ENCODE assay signal across 1 cellular context in the genomic region with DNA sequence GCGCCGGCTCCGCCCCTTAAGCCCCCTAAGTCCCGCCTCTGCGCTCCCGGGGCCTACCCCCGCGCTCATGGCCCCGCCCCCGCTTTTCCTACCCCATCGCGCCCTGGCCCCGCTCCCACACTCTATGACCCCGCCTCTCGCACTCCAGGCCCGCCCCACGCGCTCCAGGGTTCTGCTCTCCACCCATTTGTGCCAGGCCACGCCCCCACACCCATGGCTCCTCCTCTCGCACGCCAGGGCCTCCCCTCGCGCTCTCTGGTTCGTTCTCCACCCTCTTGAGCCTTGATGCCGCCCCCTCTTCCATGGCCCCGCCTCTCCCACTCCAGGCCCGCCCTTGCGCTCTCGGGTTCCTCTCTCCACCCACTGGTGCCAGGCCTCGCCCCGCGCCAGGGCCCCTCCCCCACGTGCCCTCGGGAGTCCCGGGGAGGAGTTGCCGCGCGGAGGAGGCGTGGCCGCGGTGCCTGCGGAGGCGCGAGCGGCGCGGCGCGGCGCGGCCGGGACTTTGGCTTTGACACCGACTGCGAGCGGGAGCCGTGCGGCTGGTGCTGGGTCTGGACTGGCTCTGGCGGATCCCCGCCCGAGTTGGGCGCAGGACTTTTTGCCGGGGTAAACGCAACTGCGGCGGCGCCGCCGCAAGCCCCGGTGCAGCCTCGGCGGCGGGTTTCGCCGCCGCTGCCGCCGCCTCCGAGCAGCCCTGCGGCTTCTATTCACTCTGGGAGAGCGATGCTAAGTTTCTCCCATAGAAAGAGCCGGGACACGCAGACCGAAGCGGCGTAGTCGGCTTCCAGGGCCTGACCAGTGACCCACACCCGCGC.
TF ChIP-seq lines count a peak whose summit lies in the region.

A gene (plus strand): TSS at position 499 of the 815 bp plus-strand sequence. CDS start 1,071 bp downstream, outside the sequence.

TF ChIP-seq in GM12878, 131 proteins besides CTCF, POLR2A, EP300 and RAD21 (continued from another document and continues in another):
- TF ChIP-seq, protein P1, sequence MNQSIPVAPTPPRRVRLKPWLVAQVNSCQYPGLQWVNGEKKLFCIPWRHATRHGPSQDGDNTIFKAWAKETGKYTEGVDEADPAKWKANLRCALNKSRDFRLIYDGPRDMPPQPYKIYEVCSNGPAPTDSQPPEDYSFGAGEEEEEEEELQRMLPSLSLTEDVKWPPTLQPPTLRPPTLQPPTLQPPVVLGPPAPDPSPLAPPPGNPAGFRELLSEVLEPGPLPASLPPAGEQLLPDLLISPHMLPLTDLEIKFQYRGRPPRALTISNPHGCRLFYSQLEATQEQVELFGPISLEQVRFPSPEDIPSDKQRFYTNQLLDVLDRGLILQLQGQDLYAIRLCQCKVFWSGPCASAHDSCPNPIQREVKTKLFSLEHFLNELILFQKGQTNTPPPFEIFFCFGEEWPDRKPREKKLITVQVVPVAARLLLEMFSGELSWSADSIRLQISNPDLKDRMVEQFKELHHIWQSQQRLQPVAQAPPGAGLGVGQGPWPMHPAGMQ (IDR thresholded peaks at IDR 0.05; ENCODE audit: borderline replicate concordance) = no peak
- TF ChIP-seq, protein P2, sequence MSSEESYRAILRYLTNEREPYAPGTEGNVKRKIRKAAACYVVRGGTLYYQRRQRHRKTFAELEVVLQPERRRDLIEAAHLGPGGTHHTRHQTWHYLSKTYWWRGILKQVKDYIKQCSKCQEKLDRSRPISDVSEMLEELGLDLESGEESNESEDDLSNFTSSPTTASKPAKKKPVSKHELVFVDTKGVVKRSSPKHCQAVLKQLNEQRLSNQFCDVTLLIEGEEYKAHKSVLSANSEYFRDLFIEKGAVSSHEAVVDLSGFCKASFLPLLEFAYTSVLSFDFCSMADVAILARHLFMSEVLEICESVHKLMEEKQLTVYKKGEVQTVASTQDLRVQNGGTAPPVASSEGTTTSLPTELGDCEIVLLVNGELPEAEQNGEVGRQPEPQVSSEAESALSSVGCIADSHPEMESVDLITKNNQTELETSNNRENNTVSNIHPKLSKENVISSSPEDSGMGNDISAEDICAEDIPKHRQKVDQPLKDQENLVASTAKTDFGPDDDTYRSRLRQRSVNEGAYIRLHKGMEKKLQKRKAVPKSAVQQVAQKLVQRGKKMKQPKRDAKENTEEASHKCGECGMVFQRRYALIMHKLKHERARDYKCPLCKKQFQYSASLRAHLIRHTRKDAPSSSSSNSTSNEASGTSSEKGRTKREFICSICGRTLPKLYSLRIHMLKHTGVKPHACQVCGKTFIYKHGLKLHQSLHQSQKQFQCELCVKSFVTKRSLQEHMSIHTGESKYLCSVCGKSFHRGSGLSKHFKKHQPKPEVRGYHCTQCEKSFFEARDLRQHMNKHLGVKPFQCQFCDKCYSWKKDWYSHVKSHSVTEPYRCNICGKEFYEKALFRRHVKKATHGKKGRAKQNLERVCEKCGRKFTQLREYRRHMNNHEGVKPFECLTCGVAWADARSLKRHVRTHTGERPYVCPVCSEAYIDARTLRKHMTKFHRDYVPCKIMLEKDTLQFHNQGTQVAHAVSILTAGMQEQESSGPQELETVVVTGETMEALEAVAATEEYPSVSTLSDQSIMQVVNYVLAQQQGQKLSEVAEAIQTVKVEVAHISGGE (CRISPR knock-in tag; IDR thresholded peaks at IDR 0.05) = no peak
- no peak for TF ChIP-seq FOXM1 (IDR thresholded peaks at IDR 0.05; ENCODE audit: low read depth, low read length)
- TF ChIP-seq, protein P3, sequence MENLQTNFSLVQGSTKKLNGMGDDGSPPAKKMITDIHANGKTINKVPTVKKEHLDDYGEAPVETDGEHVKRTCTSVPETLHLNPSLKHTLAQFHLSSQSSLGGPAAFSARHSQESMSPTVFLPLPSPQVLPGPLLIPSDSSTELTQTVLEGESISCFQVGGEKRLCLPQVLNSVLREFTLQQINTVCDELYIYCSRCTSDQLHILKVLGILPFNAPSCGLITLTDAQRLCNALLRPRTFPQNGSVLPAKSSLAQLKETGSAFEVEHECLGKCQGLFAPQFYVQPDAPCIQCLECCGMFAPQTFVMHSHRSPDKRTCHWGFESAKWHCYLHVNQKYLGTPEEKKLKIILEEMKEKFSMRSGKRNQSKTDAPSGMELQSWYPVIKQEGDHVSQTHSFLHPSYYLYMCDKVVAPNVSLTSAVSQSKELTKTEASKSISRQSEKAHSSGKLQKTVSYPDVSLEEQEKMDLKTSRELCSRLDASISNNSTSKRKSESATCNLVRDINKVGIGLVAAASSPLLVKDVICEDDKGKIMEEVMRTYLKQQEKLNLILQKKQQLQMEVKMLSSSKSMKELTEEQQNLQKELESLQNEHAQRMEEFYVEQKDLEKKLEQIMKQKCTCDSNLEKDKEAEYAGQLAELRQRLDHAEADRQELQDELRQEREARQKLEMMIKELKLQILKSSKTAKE (IDR thresholded peaks at IDR 0.05; ENCODE audit: low read depth, poor library complexity, severe bottlenecking) = no peak
- TF ChIP-seq CHD2 (IDR thresholded peaks at IDR 0.05; ENCODE audit: borderline replicate concordance, low read depth, low read length) = 0 out of 2 replicates have a peak, but pooled peaks have one; percentile 70
- TF ChIP-seq, protein P4, sequence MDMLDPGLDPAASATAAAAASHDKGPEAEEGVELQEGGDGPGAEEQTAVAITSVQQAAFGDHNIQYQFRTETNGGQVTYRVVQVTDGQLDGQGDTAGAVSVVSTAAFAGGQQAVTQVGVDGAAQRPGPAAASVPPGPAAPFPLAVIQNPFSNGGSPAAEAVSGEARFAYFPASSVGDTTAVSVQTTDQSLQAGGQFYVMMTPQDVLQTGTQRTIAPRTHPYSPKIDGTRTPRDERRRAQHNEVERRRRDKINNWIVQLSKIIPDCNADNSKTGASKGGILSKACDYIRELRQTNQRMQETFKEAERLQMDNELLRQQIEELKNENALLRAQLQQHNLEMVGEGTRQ (IDR thresholded peaks at IDR 0.05; ENCODE audit: borderline replicate concordance, low read depth, low read length) = peak; percentile 36
- peak; percentile 66 for TF ChIP-seq RB1 (IDR thresholded peaks at IDR 0.05; ENCODE audit: borderline replicate concordance)
- TF ChIP-seq SIX5 (IDR thresholded peaks at IDR 0.05; ENCODE audit: low read depth, low read length, severe bottlenecking) = no peak
- 0 out of 2 replicates have a peak, but pooled peaks have one; percentile 9 for TF ChIP-seq YY1 (IDR thresholded peaks at IDR 0.05; ENCODE audit: low read depth, low read length)
- TF ChIP-seq NFIC (IDR thresholded peaks at IDR 0.05; ENCODE audit: low read depth, low read length) = no peak
- peak; percentile 86 to 95 for TF ChIP-seq BHLHE40 (IDR thresholded peaks at IDR 0.05; ENCODE audit: borderline replicate concordance in 1 of 2, low read depth in 2 of 2, low read length in 1 of 2)
- no peak for TF ChIP-seq MTA2 (IDR thresholded peaks at IDR 0.05; ENCODE audit: low read depth)
- no peak for TF ChIP-seq TAF1 (IDR thresholded peaks at IDR 0.05; ENCODE audit: borderline replicate concordance, low read depth, low read length)
- TF ChIP-seq RELA (IDR thresholded peaks at IDR 0.05; ENCODE audit: borderline replicate concordance, partially characterized antibody) = peak; percentile 43
- no peak for TF ChIP-seq TBL1XR1 (IDR thresholded peaks at IDR 0.05; ENCODE audit: low read depth, low read length)
- TF ChIP-seq, protein P5, sequence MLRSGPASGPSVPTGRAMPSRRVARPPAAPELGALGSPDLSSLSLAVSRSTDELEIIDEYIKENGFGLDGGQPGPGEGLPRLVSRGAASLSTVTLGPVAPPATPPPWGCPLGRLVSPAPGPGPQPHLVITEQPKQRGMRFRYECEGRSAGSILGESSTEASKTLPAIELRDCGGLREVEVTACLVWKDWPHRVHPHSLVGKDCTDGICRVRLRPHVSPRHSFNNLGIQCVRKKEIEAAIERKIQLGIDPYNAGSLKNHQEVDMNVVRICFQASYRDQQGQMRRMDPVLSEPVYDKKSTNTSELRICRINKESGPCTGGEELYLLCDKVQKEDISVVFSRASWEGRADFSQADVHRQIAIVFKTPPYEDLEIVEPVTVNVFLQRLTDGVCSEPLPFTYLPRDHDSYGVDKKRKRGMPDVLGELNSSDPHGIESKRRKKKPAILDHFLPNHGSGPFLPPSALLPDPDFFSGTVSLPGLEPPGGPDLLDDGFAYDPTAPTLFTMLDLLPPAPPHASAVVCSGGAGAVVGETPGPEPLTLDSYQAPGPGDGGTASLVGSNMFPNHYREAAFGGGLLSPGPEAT (IDR thresholded peaks at IDR 0.05; ENCODE audit: low read depth) = no peak
- 0 out of 2 replicates have a peak, but pooled peaks have one; percentile 31 for TF ChIP-seq NBN (IDR thresholded peaks at IDR 0.05)
- TF ChIP-seq IKZF1 (conservative IDR thresholded peaks at IDR 0.05) = peak; percentile 59
- TF ChIP-seq, protein P6, sequence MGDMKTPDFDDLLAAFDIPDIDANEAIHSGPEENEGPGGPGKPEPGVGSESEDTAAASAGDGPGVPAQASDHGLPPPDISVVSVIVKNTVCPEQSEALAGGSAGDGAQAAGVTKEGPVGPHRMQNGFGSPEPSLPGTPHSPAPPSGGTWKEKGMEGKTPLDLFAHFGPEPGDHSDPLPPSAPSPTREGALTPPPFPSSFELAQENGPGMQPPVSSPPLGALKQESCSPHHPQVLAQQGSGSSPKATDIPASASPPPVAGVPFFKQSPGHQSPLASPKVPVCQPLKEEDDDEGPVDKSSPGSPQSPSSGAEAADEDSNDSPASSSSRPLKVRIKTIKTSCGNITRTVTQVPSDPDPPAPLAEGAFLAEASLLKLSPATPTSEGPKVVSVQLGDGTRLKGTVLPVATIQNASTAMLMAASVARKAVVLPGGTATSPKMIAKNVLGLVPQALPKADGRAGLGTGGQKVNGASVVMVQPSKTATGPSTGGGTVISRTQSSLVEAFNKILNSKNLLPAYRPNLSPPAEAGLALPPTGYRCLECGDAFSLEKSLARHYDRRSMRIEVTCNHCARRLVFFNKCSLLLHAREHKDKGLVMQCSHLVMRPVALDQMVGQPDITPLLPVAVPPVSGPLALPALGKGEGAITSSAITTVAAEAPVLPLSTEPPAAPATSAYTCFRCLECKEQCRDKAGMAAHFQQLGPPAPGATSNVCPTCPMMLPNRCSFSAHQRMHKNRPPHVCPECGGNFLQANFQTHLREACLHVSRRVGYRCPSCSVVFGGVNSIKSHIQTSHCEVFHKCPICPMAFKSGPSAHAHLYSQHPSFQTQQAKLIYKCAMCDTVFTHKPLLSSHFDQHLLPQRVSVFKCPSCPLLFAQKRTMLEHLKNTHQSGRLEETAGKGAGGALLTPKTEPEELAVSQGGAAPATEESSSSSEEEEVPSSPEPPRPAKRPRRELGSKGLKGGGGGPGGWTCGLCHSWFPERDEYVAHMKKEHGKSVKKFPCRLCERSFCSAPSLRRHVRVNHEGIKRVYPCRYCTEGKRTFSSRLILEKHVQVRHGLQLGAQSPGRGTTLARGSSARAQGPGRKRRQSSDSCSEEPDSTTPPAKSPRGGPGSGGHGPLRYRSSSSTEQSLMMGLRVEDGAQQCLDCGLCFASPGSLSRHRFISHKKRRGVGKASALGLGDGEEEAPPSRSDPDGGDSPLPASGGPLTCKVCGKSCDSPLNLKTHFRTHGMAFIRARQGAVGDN (IDR thresholded peaks at IDR 0.05) = peak; percentile 26; the same call in 1 of the 2 replicates
- no peak for TF ChIP-seq ESRRA (IDR thresholded peaks at IDR 0.05; ENCODE audit: low read length)
- no peak for TF ChIP-seq CBX3 (IDR thresholded peaks at IDR 0.05; ENCODE audit: borderline replicate concordance, low read depth)
- TF ChIP-seq MXI1 (IDR thresholded peaks at IDR 0.05; ENCODE audit: low read depth, low read length) = peak; percentile 40; the same call in 1 of the 2 replicates
- TF ChIP-seq, protein P7, sequence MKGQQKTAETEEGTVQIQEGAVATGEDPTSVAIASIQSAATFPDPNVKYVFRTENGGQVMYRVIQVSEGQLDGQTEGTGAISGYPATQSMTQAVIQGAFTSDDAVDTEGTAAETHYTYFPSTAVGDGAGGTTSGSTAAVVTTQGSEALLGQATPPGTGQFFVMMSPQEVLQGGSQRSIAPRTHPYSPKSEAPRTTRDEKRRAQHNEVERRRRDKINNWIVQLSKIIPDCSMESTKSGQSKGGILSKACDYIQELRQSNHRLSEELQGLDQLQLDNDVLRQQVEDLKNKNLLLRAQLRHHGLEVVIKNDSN (IDR thresholded peaks at IDR 0.05; ENCODE audit: borderline replicate concordance, extremely low read length, insufficient read depth, low read depth, low read length) = peak; percentile 78
- no peak for TF ChIP-seq CEBPB (IDR thresholded peaks at IDR 0.05; ENCODE audit: borderline replicate concordance in 1 of 2, low read depth in 2 of 2, low read length in 2 of 2)
- no peak for TF ChIP-seq JUND (IDR thresholded peaks at IDR 0.05; ENCODE audit: low read depth, low read length)
- TF ChIP-seq ZNF217 (IDR thresholded peaks at IDR 0.05) = no peak
- TF ChIP-seq CREM (IDR thresholded peaks at IDR 0.05; ENCODE audit: low read depth) = no peak
- TF ChIP-seq, protein P8, sequence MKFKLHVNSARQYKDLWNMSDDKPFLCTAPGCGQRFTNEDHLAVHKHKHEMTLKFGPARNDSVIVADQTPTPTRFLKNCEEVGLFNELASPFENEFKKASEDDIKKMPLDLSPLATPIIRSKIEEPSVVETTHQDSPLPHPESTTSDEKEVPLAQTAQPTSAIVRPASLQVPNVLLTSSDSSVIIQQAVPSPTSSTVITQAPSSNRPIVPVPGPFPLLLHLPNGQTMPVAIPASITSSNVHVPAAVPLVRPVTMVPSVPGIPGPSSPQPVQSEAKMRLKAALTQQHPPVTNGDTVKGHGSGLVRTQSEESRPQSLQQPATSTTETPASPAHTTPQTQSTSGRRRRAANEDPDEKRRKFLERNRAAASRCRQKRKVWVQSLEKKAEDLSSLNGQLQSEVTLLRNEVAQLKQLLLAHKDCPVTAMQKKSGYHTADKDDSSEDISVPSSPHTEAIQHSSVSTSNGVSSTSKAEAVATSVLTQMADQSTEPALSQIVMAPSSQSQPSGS (IDR thresholded peaks at IDR 0.05; ENCODE audit: low read length) = no peak
- TF ChIP-seq SMARCA5 (IDR thresholded peaks at IDR 0.05) = peak; percentile 53; the same call in 1 of the 2 replicates
- TF ChIP-seq SPI1 (IDR thresholded peaks at IDR 0.05; ENCODE audit: borderline replicate concordance, insufficient read depth, low read depth, low read length) = peak; percentile 23; the same call in 1 of the 2 replicates
- TF ChIP-seq, protein P9, sequence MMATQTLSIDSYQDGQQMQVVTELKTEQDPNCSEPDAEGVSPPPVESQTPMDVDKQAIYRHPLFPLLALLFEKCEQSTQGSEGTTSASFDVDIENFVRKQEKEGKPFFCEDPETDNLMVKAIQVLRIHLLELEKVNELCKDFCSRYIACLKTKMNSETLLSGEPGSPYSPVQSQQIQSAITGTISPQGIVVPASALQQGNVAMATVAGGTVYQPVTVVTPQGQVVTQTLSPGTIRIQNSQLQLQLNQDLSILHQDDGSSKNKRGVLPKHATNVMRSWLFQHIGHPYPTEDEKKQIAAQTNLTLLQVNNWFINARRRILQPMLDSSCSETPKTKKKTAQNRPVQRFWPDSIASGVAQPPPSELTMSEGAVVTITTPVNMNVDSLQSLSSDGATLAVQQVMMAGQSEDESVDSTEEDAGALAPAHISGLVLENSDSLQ (IDR thresholded peaks at IDR 0.05) = no peak
- TF ChIP-seq GABPA (IDR thresholded peaks at IDR 0.05; ENCODE audit: low read depth) = no peak
- peak; percentile 39; the same call in 1 of the 2 replicates for TF ChIP-seq DPF2 (IDR thresholded peaks at IDR 0.05)
- TF ChIP-seq SREBF1 (IDR thresholded peaks at IDR 0.05; ENCODE audit: low read length) = no peak
